ENCODE assay signal across 26 cellular contexts in genomic region chr5:133063965-133064364, GRCh38. TPM values are rescaled to one million over a fixed set of nuclear protein-coding genes. Genes with fewer than 3 reads are reported as not detected.
DNase-seq lines count a peak whose midpoint lies in the region; ATAC-seq and TF ChIP-seq lines count a peak whose summit lies in the region.
"Had no signal": no experiment of that assay in that cellular context is flagged by ENCODE, and none has a peak within 500 bp of the region (broad histone marks: within the 10 kb centered on the region; RNA-seq: fewer than 3 reads in every experiment).

No MANE protein-coding gene starts in this region.

- H3K27me3 Mint-ChIP-seq in activated naive CD8-positive, alpha-beta T cell treated with anti-CD3 and anti-CD28 coated beads, Interleukin-2, amount 50 U/mL, for 24 hours = no peaks in the 10 kb centered on the region
- H3K27me3 Mint-ChIP-seq in activated naive CD8-positive, alpha-beta T cell treated with anti-CD3 and anti-CD28 coated beads for 36 hours = no peaks in the 10 kb centered on the region
- no peaks in the 10 kb centered on the region for H3K27me3 Mint-ChIP-seq in Caco-2 (ENCODE audit: insufficient read depth, unreplicated experiment)
- no peaks in the 10 kb centered on the region for H3K27me3 Mint-ChIP-seq in activated naive CD4-positive, alpha-beta T cell treated with anti-CD3 and anti-CD28 coated beads, Interleukin-2, amount 10 ng/mL, durations not matched to agents 7 days and 5 days
- H3K27me3 Mint-ChIP-seq: activated CD4-positive, alpha-beta memory T cell treated with anti-CD3 and anti-CD28 coated beads, Interleukin-2, amount 10 ng/mL, durations not matched to agents 7 days and 5 days; activated naive CD8-positive, alpha-beta T cell; CD4-positive, alpha-beta memory T cell had no signal

- H2AFZ ChIP-seq in mammary epithelial cell (ENCODE audit: low read depth, low read length) = no peak overlapping the region
- H2AFZ ChIP-seq: GM23248 had no signal

- no peak overlapping the region for H3K9ac ChIP-seq in mammary epithelial cell (ENCODE audit: insufficient read depth, low read length)
- H3K9ac ChIP-seq: GM23248, SK-N-SH had no signal

- H3K79me2 ChIP-seq in mammary epithelial cell (ENCODE audit: insufficient read depth, low read length) = peaks cover 97% of the 10 kb centered on the region

- H3K9me3 ChIP-seq in mammary epithelial cell (replicated peaks; ENCODE audit: insufficient read depth, low read length) (no peaks in the 10 kb centered on the region), Caco-2 (no peaks in the 10 kb centered on the region), right cardiac atrium (ENCODE audit: control insufficient read depth, low read length) (no peaks in the 10 kb centered on the region)
- H3K9me3 ChIP-seq: SK-N-SH, uterus had no signal

- CTCF ChIA-PET in mammary epithelial cell (lab: Charles Lee; ENCODE audit: low non-redundant PET) (no interaction called here), Caco-2 (lab: Charles Lee) (no interaction called here)
- CTCF ChIA-PET in activated naive CD4-positive, alpha-beta T cell treated with anti-CD3 and anti-CD28 coated beads, Interleukin-2, amount 10 ng/mL, durations not matched to agents 7 days and 5 days (lab: Charles Lee) = no interaction called here

- no peak for TF ChIP-seq CTCF in mammary epithelial cell (conservative IDR thresholded peaks at IDR 0.05 in 1 of 2, IDR thresholded peaks at IDR 0.05 in 1 of 2; ENCODE audit: extremely low read depth in 1 of 2, insufficient read depth in 1 of 2, low read depth in 1 of 2, low read length in 2 of 2)
- TF ChIP-seq CTCF in Caco-2 (IDR thresholded peaks at IDR 0.05; ENCODE audit: insufficient read depth in 1 of 2, low read depth in 1 of 2, low read length in 1 of 2, severe bottlenecking in 1 of 2, unreplicated experiment in 1 of 2) = no peak

- POLR2A ChIA-PET in Caco-2 (lab: Charles Lee) = interaction anchor here (1.0 kb wide), 1 partner anchor 12 kb away, joined by 4 read pairs; the partner anchor contains the start of gene HSPA4

- H3K4me3 Mint-ChIP-seq in activated naive CD8-positive, alpha-beta T cell treated with anti-CD3 and anti-CD28 coated beads, Interleukin-2, amount 50 U/mL, for 24 hours = no peak overlapping the region
- H3K4me3 Mint-ChIP-seq in activated naive CD8-positive, alpha-beta T cell treated with anti-CD3 and anti-CD28 coated beads for 36 hours = no peak overlapping the region
- no peak overlapping the region for H3K4me3 Mint-ChIP-seq in Caco-2 (ENCODE audit: unreplicated experiment)
- no peak overlapping the region for H3K4me3 Mint-ChIP-seq in activated naive CD4-positive, alpha-beta T cell treated with anti-CD3 and anti-CD28 coated beads, Interleukin-2, amount 10 ng/mL, durations not matched to agents 7 days and 5 days
- H3K4me3 Mint-ChIP-seq: activated CD4-positive, alpha-beta memory T cell treated with anti-CD3 and anti-CD28 coated beads, Interleukin-2, amount 10 ng/mL, durations not matched to agents 7 days and 5 days; activated naive CD8-positive, alpha-beta T cell; CD4-positive, alpha-beta memory T cell had no signal

- H3K9me3 Mint-ChIP-seq in activated naive CD8-positive, alpha-beta T cell treated with anti-CD3 and anti-CD28 coated beads, Interleukin-2, amount 50 U/mL, for 24 hours = no peaks in the 10 kb centered on the region
- no peaks in the 10 kb centered on the region for H3K9me3 Mint-ChIP-seq in activated naive CD8-positive, alpha-beta T cell treated with anti-CD3 and anti-CD28 coated beads for 36 hours
- H3K9me3 Mint-ChIP-seq in Caco-2 (ENCODE audit: unreplicated experiment) = no peaks in the 10 kb centered on the region
- no peaks in the 10 kb centered on the region for H3K9me3 Mint-ChIP-seq in activated naive CD4-positive, alpha-beta T cell treated with anti-CD3 and anti-CD28 coated beads, Interleukin-2, amount 10 ng/mL, durations not matched to agents 7 days and 5 days
- H3K9me3 Mint-ChIP-seq: activated CD4-positive, alpha-beta memory T cell treated with anti-CD3 and anti-CD28 coated beads, Interleukin-2, amount 10 ng/mL, durations not matched to agents 7 days and 5 days; CD4-positive, alpha-beta memory T cell had no signal

- H3K36me3 ChIP-seq in mammary epithelial cell (ENCODE audit: insufficient read depth, low read length) (peaks cover 23% of the 10 kb centered on the region), Caco-2 (ENCODE audit: control insufficient read depth, insufficient read depth, low read length) (no peaks in the 10 kb centered on the region; the same call in 1 of the 2 replicates)
- H3K36me3 ChIP-seq: uterus had no signal

- no peak for ATAC-seq in activated naive CD8-positive, alpha-beta T cell treated with anti-CD3 and anti-CD28 coated beads, Interleukin-2, amount 50 U/mL, for 24 hours
- ATAC-seq in GM18870 (IDR thresholded peaks at IDR 0.05; ENCODE audit: unreplicated experiment) (no peak), right cardiac atrium (no peak)
- ATAC-seq: left lobe of liver had no signal

- in situ Hi-C loops in mammary epithelial cell (cut with MboI; ENCODE audit: low sequenced_read_pairs in 2 of 2) = no loop called here

- no peak overlapping the region for H3K4me2 ChIP-seq in mammary epithelial cell (ENCODE audit: insufficient read depth, low read depth, low read length)
- H3K4me2 ChIP-seq: SK-N-SH had no signal

- peak overlapping the region; percentile 46 for H3K27ac ChIP-seq in mammary epithelial cell (ENCODE audit: insufficient read depth, low read depth, low read length)
- no peak overlapping the region for H3K27ac ChIP-seq in right cardiac atrium (ENCODE audit: low read length)
- H3K27ac ChIP-seq: dorsolateral prefrontal cortex, GM23248, uterus had no signal

- intact Hi-C loops in mammary epithelial cell (cut with micrococcal nuclease) = no loop called here
- intact Hi-C loops in Caco-2 (cut with micrococcal nuclease; ENCODE audit: unreplicated experiment) = no loop called here
- intact Hi-C loops in right cardiac atrium (cut with DNase I) = no loop called here

- WGBS in mammary epithelial cell (ENCODE audit: low coverage, missing lambda C conversion rate) = 60% methylated on average over 10 of the region's 10 CpGs
- 86% methylated on average over 10 of the region's 10 CpGs for WGBS in right cardiac atrium

- DNase-seq in activated naive CD8-positive, alpha-beta T cell treated with anti-CD3 and anti-CD28 coated beads, Interleukin-2, amount 50 U/mL, for 24 hours = no peak
- no peak for DNase-seq in activated naive CD8-positive, alpha-beta T cell treated with anti-CD3 and anti-CD28 coated beads for 36 hours
- DNase-seq in mammary epithelial cell (peak; percentile 80), iris pigment epithelial cell (ENCODE audit: low read depth) (peak; percentile 16), Caco-2 (no peak), right cardiac atrium (no peak)
- DNase-seq in activated naive CD4-positive, alpha-beta T cell treated with anti-CD3 and anti-CD28 coated beads, Interleukin-2, amount 10 ng/mL, durations not matched to agents 7 days and 5 days = no peak
- DNase-seq: 8988T; activated CD4-positive, alpha-beta memory T cell treated with anti-CD3 and anti-CD28 coated beads, Interleukin-2, amount 10 ng/mL, durations not matched to agents 7 days and 5 days; activated CD4-positive, alpha-beta T cell treated with anti-CD3 and anti-CD28 coated beads for 1 hour; activated CD8-positive, alpha-beta memory T cell treated with anti-CD3 and anti-CD28 coated beads, Interleukin-2, amount 50 U/mL, for 48 hours; CD4-positive, alpha-beta memory T cell; dorsolateral prefrontal cortex; GM23248; mesenchymal stem cell; NCI-H1048; NCI-H187 treated with DMSO at 0.1 percent for 48 hours; NCI-H2171 treated with DMSO at 0.1 percent for 48 hours; NCI-H524; posterior cingulate gyrus; SK-N-SH; stimulated activated naive CD4-positive, alpha-beta T cell treated with Interleukin-2 at 50 U/mL for 16 hours; uterus had no signal

- H3K27ac Mint-ChIP-seq in activated naive CD8-positive, alpha-beta T cell treated with anti-CD3 and anti-CD28 coated beads, Interleukin-2, amount 50 U/mL, for 24 hours = peak overlapping the region; percentile 18
- no peak overlapping the region for H3K27ac Mint-ChIP-seq in activated naive CD8-positive, alpha-beta T cell treated with anti-CD3 and anti-CD28 coated beads for 36 hours
- H3K27ac Mint-ChIP-seq in Caco-2 (ENCODE audit: unreplicated experiment) = no peak overlapping the region
- no peak overlapping the region for H3K27ac Mint-ChIP-seq in activated naive CD4-positive, alpha-beta T cell treated with anti-CD3 and anti-CD28 coated beads, Interleukin-2, amount 10 ng/mL, durations not matched to agents 7 days and 5 days
- H3K27ac Mint-ChIP-seq: activated CD4-positive, alpha-beta memory T cell treated with anti-CD3 and anti-CD28 coated beads, Interleukin-2, amount 10 ng/mL, durations not matched to agents 7 days and 5 days; activated naive CD8-positive, alpha-beta T cell had no signal

- dilution Hi-C loops in mammary epithelial cell (cut with HindIII; ENCODE audit: low sequenced_read_pairs) = no loop called here

- H3K4me1 Mint-ChIP-seq in activated naive CD8-positive, alpha-beta T cell treated with anti-CD3 and anti-CD28 coated beads, Interleukin-2, amount 50 U/mL, for 24 hours = peaks cover 31% of the 10 kb centered on the region
- H3K4me1 Mint-ChIP-seq in activated naive CD8-positive, alpha-beta T cell treated with anti-CD3 and anti-CD28 coated beads for 36 hours = peaks cover 34% of the 10 kb centered on the region
- H3K4me1 Mint-ChIP-seq in Caco-2 (ENCODE audit: low read depth, unreplicated experiment) = peaks cover 8% of the 10 kb centered on the region
- peaks cover 26% of the 10 kb centered on the region for H3K4me1 Mint-ChIP-seq in activated naive CD4-positive, alpha-beta T cell treated with anti-CD3 and anti-CD28 coated beads, Interleukin-2, amount 10 ng/mL, durations not matched to agents 7 days and 5 days

- BruUV-seq in mammary epithelial cell (replicated peaks; lab: Mats Ljungman, UMichigan) (no TSS peak), Caco-2 (replicated peaks; lab: Mats Ljungman, UMichigan) (no TSS peak)

- no peak overlapping the region for H3K4me3 ChIP-seq in mammary epithelial cell (replicated peaks in 1 of 3; ENCODE audit: insufficient read depth in 1 of 3, low read depth in 2 of 3, low read length in 3 of 3)
- no peak overlapping the region for H3K4me3 ChIP-seq in Caco-2 (ENCODE audit: low read depth, low read length)
- H3K4me3 ChIP-seq in right cardiac atrium (ENCODE audit: low read length) = no peak overlapping the region
- H3K4me3 ChIP-seq: dorsolateral prefrontal cortex, GM23248, uterus had no signal

- peaks cover 41% of the 10 kb centered on the region for H3K36me3 Mint-ChIP-seq in activated naive CD8-positive, alpha-beta T cell treated with anti-CD3 and anti-CD28 coated beads, Interleukin-2, amount 50 U/mL, for 24 hours (ENCODE audit: low read depth)
- peaks cover 22% of the 10 kb centered on the region for H3K36me3 Mint-ChIP-seq in activated naive CD8-positive, alpha-beta T cell treated with anti-CD3 and anti-CD28 coated beads for 36 hours
- peaks cover 35% of the 10 kb centered on the region for H3K36me3 Mint-ChIP-seq in Caco-2 (ENCODE audit: insufficient read depth, unreplicated experiment)
- H3K36me3 Mint-ChIP-seq in activated naive CD4-positive, alpha-beta T cell treated with anti-CD3 and anti-CD28 coated beads, Interleukin-2, amount 10 ng/mL, durations not matched to agents 7 days and 5 days = peaks cover 27% of the 10 kb centered on the region

- H3K4me1 ChIP-seq in mammary epithelial cell (ENCODE audit: insufficient read depth, low read length) (peaks cover 15% of the 10 kb centered on the region), Caco-2 (peaks cover 4% of the 10 kb centered on the region), right cardiac atrium (ENCODE audit: control insufficient read depth, insufficient read depth, low read length) (peaks cover 4% of the 10 kb centered on the region)
- H3K4me1 ChIP-seq: uterus had no signal

- H4K20me1 ChIP-seq in mammary epithelial cell (ENCODE audit: insufficient read depth, low read length) = peaks cover 4% of the 10 kb centered on the region

- no peaks in the 10 kb centered on the region for H3K27me3 ChIP-seq in mammary epithelial cell (ENCODE audit: insufficient read depth, low read length)
- no peaks in the 10 kb centered on the region for H3K27me3 ChIP-seq in Caco-2 (replicated peaks; ENCODE audit: control insufficient read depth, insufficient read depth, low read length)
- no peaks in the 10 kb centered on the region for H3K27me3 ChIP-seq in right cardiac atrium (ENCODE audit: control insufficient read depth, insufficient read depth)
- H3K27me3 ChIP-seq: dorsolateral prefrontal cortex, uterus had no signal

RNA-seq across cellular contexts. Expression of gene HSPA4, which starts 12.2 kb away (rescaled TPM):
- total RNA-seq in activated naive CD8-positive, alpha-beta T cell treated with anti-CD3 and anti-CD28 coated beads for 36 hours = 100 to 1,000 TPM; 296 to 302 TPM
- 100 to 1,000 TPM; 137 to 189 TPM for total RNA-seq in mammary epithelial cell
- polyA plus RNA-seq in mammary epithelial cell = 50.3 TPM
- polyA minus RNA-seq in mammary epithelial cell = 86.8 TPM
- 237 and 249 TPM in 2 replicates for total RNA-seq in Caco-2 (2022)
- 10 to 100 TPM; 77.5 to 88.8 (median 85.3) TPM for total RNA-seq in right cardiac atrium
- 52.1 TPM for polyA plus RNA-seq in right cardiac atrium

RNA-seq across cellular contexts. Expression of gene ZCCHC10, which starts 37.6 kb away (rescaled TPM):
- 10 to 100 TPM; 31.2 to 33.5 TPM for total RNA-seq in activated naive CD8-positive, alpha-beta T cell treated with anti-CD3 and anti-CD28 coated beads for 36 hours
- total RNA-seq in mammary epithelial cell = 10 to 100 TPM; 12.3 to 20.1 TPM
- polyA plus RNA-seq in mammary epithelial cell = 33.4 TPM
- 26.9 TPM for polyA minus RNA-seq in mammary epithelial cell
- total RNA-seq in Caco-2 (2022) = 32.9 and 34.8 TPM in 2 replicates
- 10 to 100 TPM; 13.7 to 18.3 (median 17.2) TPM for total RNA-seq in right cardiac atrium
- 17.8 TPM for polyA plus RNA-seq in right cardiac atrium

Comparison
In these comparisons a context has a peak if more than half of its experiments do, and no peak if none do; other contexts are left out.
1. DNase-seq: peak in mammary epithelial cell (single experiment) and iris pigment epithelial cell (single experiment); none in activated naive CD8-positive, alpha-beta T cell treated with anti-CD3 and anti-CD28 coated beads, Interleukin-2, amount 50 U/mL, for 24 hours (single experiment), activated naive CD8-positive, alpha-beta T cell treated with anti-CD3 and anti-CD28 coated beads for 36 hours (single experiment), Caco-2 (0 of 2), right cardiac atrium (0 of 3) and activated naive CD4-positive, alpha-beta T cell treated with anti-CD3 and anti-CD28 coated beads, Interleukin-2, amount 10 ng/mL, durations not matched to agents 7 days and 5 days (single experiment).